ENCODE assay signal across 8 cellular contexts in genomic region chrY:2841471-2841893, GRCh38.
DNase-seq lines count a peak whose midpoint lies in the region.

RPS4Y1 (plus strand) TSS chrY:2841602; CDS start chrY:2841625, 23 bp downstream.

- peak within 1 kb of the TSS; percentile 97 for H3K27ac Mint-ChIP-seq in stimulated activated naive CD8-positive, alpha-beta T cell treated with anti-CD3 and anti-CD28 coated beads, Interleukin-15, Interleukin-2, amounts not matched to agents 100 ng/mL and 50 ng/mL, for 24 hours

- H3K4me1 Mint-ChIP-seq in stimulated activated naive CD8-positive, alpha-beta T cell treated with anti-CD3 and anti-CD28 coated beads, Interleukin-15, Interleukin-2, amounts not matched to agents 100 ng/mL and 50 ng/mL, for 24 hours (ENCODE audit: low read depth): peaks cover 42% of the 10 kb centered on the region

- no peaks in the 10 kb centered on the region for H3K27me3 Mint-ChIP-seq in stimulated activated naive CD8-positive, alpha-beta T cell treated with anti-CD3 and anti-CD28 coated beads, Interleukin-15, Interleukin-2, amounts not matched to agents 100 ng/mL and 50 ng/mL, for 24 hours

- peaks cover 49% of the 10 kb centered on the region for H3K36me3 Mint-ChIP-seq in stimulated activated naive CD8-positive, alpha-beta T cell treated with anti-CD3 and anti-CD28 coated beads, Interleukin-15, Interleukin-2, amounts not matched to agents 100 ng/mL and 50 ng/mL, for 24 hours (ENCODE audit: low read depth)

- peak within 1 kb of the TSS; percentile 95 for H3K4me3 Mint-ChIP-seq in stimulated activated naive CD8-positive, alpha-beta T cell treated with anti-CD3 and anti-CD28 coated beads, Interleukin-15, Interleukin-2, amounts not matched to agents 100 ng/mL and 50 ng/mL, for 24 hours

- no peaks in the 10 kb centered on the region for H3K9me3 Mint-ChIP-seq in stimulated activated naive CD8-positive, alpha-beta T cell treated with anti-CD3 and anti-CD28 coated beads, Interleukin-15, Interleukin-2, amounts not matched to agents 100 ng/mL and 50 ng/mL, for 24 hours

- peak; percentile 1 to 3 (median 2) for DNase-seq in activated CD4-positive, CD25-positive, alpha-beta regulatory T cell (lab: John Stamatoyannopoulos, UW)
- DNase-seq in activated CD4-positive, CD25-positive, alpha-beta regulatory T cell treated with anti-CD3 and anti-CD28 coated beads, Interleukin-2, amount 50 U/mL, for 72 hours: no peak
- DNase-seq in NCI-H2171 (lab: John Stamatoyannopoulos, UW) (peak; percentile 59), kidney glomerular epithelial cell (lab: John Stamatoyannopoulos, UW) (peak; percentile 32), NOMO-1 treated with dmso at 0.1 percent for 144 hours (lab: John Stamatoyannopoulos, UW; ENCODE audit: unreplicated experiment) (no peak), hepatic stellate cell (ENCODE audit: low spot score) (no peak)
- peak; percentile 39 for DNase-seq in activated naive CD4-positive, alpha-beta T cell treated with anti-CD3 and anti-CD28 coated beads, Interleukin-2, amount 50 U/mL, for 16 hours

Comparison
In these comparisons a context has a peak if more than half of its experiments do, and no peak if none do; other contexts are left out.
1. DNase-seq: peak in activated CD4-positive, CD25-positive, alpha-beta regulatory T cell (4 of 4), NCI-H2171 (single experiment), activated naive CD4-positive, alpha-beta T cell treated with anti-CD3 and anti-CD28 coated beads, Interleukin-2, amount 50 U/mL, for 16 hours (single experiment) and kidney glomerular epithelial cell (single experiment); none in activated CD4-positive, CD25-positive, alpha-beta regulatory T cell treated with anti-CD3 and anti-CD28 coated beads, Interleukin-2, amount 50 U/mL, for 72 hours (single experiment), NOMO-1 treated with dmso at 0.1 percent for 144 hours (single experiment) and hepatic stellate cell (single experiment).